Comparison of ENCODE assay signal across 9 cellular contexts in genomic region chr9:91273853-91274552, GRCh38.
DNase-seq lines count a peak whose midpoint lies in the region; ATAC-seq, FAIRE-seq and TF ChIP-seq lines count a peak whose summit lies in the region.
"Had no signal": no experiment of that assay in that cellular context is flagged by ENCODE, and none has a peak within 500 bp of the region (broad histone marks: within the 10 kb centered on the region; RNA-seq: fewer than 3 reads in every experiment).

No MANE protein-coding gene starts in this region.

- H3K4me1 ChIP-seq in kidney (ENCODE audit: control insufficient read depth in 1 of 2, insufficient read depth in 1 of 2, low read depth in 1 of 2, low read length in 2 of 2) (peaks cover 4 to 8% of the 10 kb centered on the region in 2 donors), smooth muscle cell (ENCODE audit: low read depth) (no peaks in the 10 kb centered on the region)

- H3K27ac ChIP-seq in kidney (ENCODE audit: low read depth in 2 of 2, low read length in 2 of 2) (no peak overlapping the region), smooth muscle cell (ENCODE audit: low read depth) (no peak overlapping the region)

- H3K27me3 Mint-ChIP-seq in T-helper 2 cell treated with Interferon-gamma antibody and Interleukin-4, amounts not matched to agents 5 μg/mL and 100 μg/mL, for 36 hours (ENCODE audit: low read depth): no peaks in the 10 kb centered on the region
- H3K27me3 Mint-ChIP-seq in activated CD4-positive, alpha-beta T cell treated with anti-CD3 and anti-CD28 coated beads, Interleukin-2, amount 10 ng/mL, durations not matched to agents 24 days and 14 days: no peaks in the 10 kb centered on the region

- no peaks in the 10 kb centered on the region for H3K27me3 ChIP-seq in smooth muscle cell (ENCODE audit: low read depth)

- H3K36me3 ChIP-seq in kidney (ENCODE audit: control insufficient read depth in 1 of 2, insufficient read depth in 2 of 2, low read length in 2 of 2) (no peaks in the 10 kb centered on the region), smooth muscle cell (ENCODE audit: low read depth) (no peaks in the 10 kb centered on the region)

- no peaks in the 10 kb centered on the region for H3K9me3 Mint-ChIP-seq in T-helper 2 cell treated with Interferon-gamma antibody and Interleukin-4, amounts not matched to agents 5 μg/mL and 100 μg/mL, for 36 hours
- no peaks in the 10 kb centered on the region for H3K9me3 Mint-ChIP-seq in activated CD4-positive, alpha-beta T cell treated with anti-CD3 and anti-CD28 coated beads, Interleukin-2, amount 10 ng/mL, durations not matched to agents 24 days and 14 days
- H3K9me3 Mint-ChIP-seq: nephron had no signal

- H3K4me3 ChIP-seq in kidney (ENCODE audit: low read length in 2 of 2): no peak overlapping the region
- H3K4me3 ChIP-seq in smooth muscle cell: no peak overlapping the region

- H3K9me3 ChIP-seq in kidney (ENCODE audit: control insufficient read depth in 1 of 2, low read length in 2 of 2) (no peaks in the 10 kb centered on the region), smooth muscle cell (replicated peaks; ENCODE audit: low read depth) (no peaks in the 10 kb centered on the region)

- TF ChIP-seq CTCF in kidney (IDR thresholded peaks at IDR 0.05; ENCODE audit: borderline replicate concordance, extremely low read depth, insufficient read depth): no peak
- TF ChIP-seq CTCF in smooth muscle cell (IDR thresholded peaks at IDR 0.05; ENCODE audit: borderline replicate concordance, insufficient read depth, poor library complexity, severe bottlenecking): no peak
- TF ChIP-seq CTCF in omental fat pad (IDR thresholded peaks at IDR 0.05): no peak

- no peaks in the 10 kb centered on the region for H3K79me2 ChIP-seq in smooth muscle cell (ENCODE audit: low read depth)

- 76% methylated on average over 2 of the region's 2 CpGs for WGBS in smooth muscle cell (ENCODE audit: low lambda C conversion rate)

- peaks cover 21% of the 10 kb centered on the region for H3K36me3 Mint-ChIP-seq in T-helper 2 cell treated with Interferon-gamma antibody and Interleukin-4, amounts not matched to agents 5 μg/mL and 100 μg/mL, for 36 hours (ENCODE audit: low read depth)
- peaks cover 13% of the 10 kb centered on the region for H3K36me3 Mint-ChIP-seq in activated CD4-positive, alpha-beta T cell treated with anti-CD3 and anti-CD28 coated beads, Interleukin-2, amount 10 ng/mL, durations not matched to agents 24 days and 14 days (ENCODE audit: low read depth)

- H3K4me3 Mint-ChIP-seq in T-helper 2 cell treated with Interferon-gamma antibody and Interleukin-4, amounts not matched to agents 5 μg/mL and 100 μg/mL, for 36 hours: no peak overlapping the region
- no peak overlapping the region for H3K4me3 Mint-ChIP-seq in activated CD4-positive, alpha-beta T cell treated with anti-CD3 and anti-CD28 coated beads, Interleukin-2, amount 10 ng/mL, durations not matched to agents 24 days and 14 days
- H3K4me3 Mint-ChIP-seq: nephron had no signal

- DNase-seq in GM12891 (ENCODE audit: insufficient read length, low spot score) (no peak), kidney (no peak), smooth muscle cell (lab: John Stamatoyannopoulos, UW; ENCODE audit: unreplicated experiment) (no peak), omental fat pad (ENCODE audit: low spot score) (no peak)
- DNase-seq in T-helper 2 cell treated with Interferon-gamma antibody and Interleukin-4, amounts not matched to agents 5 μg/mL and 100 μg/mL, for 36 hours (ENCODE audit: low spot score): no peak
- no peak for DNase-seq in activated CD4-positive, alpha-beta T cell treated with anti-CD3 and anti-CD28 coated beads for 48 hours
- DNase-seq in activated CD4-positive, alpha-beta T cell treated with anti-CD3 and anti-CD28 coated beads, Interleukin-2, amount 10 ng/mL, durations not matched to agents 24 days and 14 days: no peak

- peak overlapping the region; percentile 52 for H3K27ac Mint-ChIP-seq in T-helper 2 cell treated with Interferon-gamma antibody and Interleukin-4, amounts not matched to agents 5 μg/mL and 100 μg/mL, for 36 hours
- H3K27ac Mint-ChIP-seq in activated CD4-positive, alpha-beta T cell treated with anti-CD3 and anti-CD28 coated beads, Interleukin-2, amount 10 ng/mL, durations not matched to agents 24 days and 14 days: no peak overlapping the region

- no peak overlapping the region for H2AFZ ChIP-seq in smooth muscle cell (ENCODE audit: low read depth)

- no peak for TF ChIP-seq POLR2A in GM12891 (IDR thresholded peaks at IDR 0.05; ENCODE audit: low read depth, low read length)

- no peaks in the 10 kb centered on the region for H4K20me1 ChIP-seq in smooth muscle cell (ENCODE audit: low read depth)

- H3K4me2 ChIP-seq in smooth muscle cell: no peak overlapping the region

- no peaks in the 10 kb centered on the region for H3F3A ChIP-seq in smooth muscle cell (ENCODE audit: low read depth)

- intact Hi-C loops in kidney (cut with DNase I): no loop called here
- intact Hi-C loops in activated CD4-positive, alpha-beta T cell treated with anti-CD3 and anti-CD28 coated beads, Interleukin-2, amount 10 ng/mL, durations not matched to agents 24 days and 14 days (cut with micrococcal nuclease): no loop called here

- ATAC-seq in HG02763 (IDR thresholded peaks at IDR 0.05; ENCODE audit: unreplicated experiment): peak; percentile 40
- ATAC-seq in omental fat pad (ENCODE audit: low FRiP score): no peak

- peak; percentile 51 for FAIRE-seq in GM12891 (lab: Jason Lieb, UNC)
- peak; percentile 37 for FAIRE-seq in kidney (lab: Jason Lieb, UNC)

- H3K4me1 Mint-ChIP-seq in T-helper 2 cell treated with Interferon-gamma antibody and Interleukin-4, amounts not matched to agents 5 μg/mL and 100 μg/mL, for 36 hours (ENCODE audit: low read depth): peaks cover 27% of the 10 kb centered on the region
- peaks cover 14% of the 10 kb centered on the region for H3K4me1 Mint-ChIP-seq in activated CD4-positive, alpha-beta T cell treated with anti-CD3 and anti-CD28 coated beads, Interleukin-2, amount 10 ng/mL, durations not matched to agents 24 days and 14 days

- H3K9ac ChIP-seq in kidney (ENCODE audit: low read length in 2 of 2) (no peak overlapping the region), smooth muscle cell (ENCODE audit: low read depth) (no peak overlapping the region)

TF ChIP-seq in GM12891, 5 proteins besides CTCF, POLR2A, EP300 and RAD21:
- no peak for TF ChIP-seq TAF1 (IDR thresholded peaks at IDR 0.05; ENCODE audit: low read depth, low read length)
- peak; percentile 81 for TF ChIP-seq SPI1 (IDR thresholded peaks at IDR 0.05; ENCODE audit: low read depth, low read length)
- no peak for TF ChIP-seq PAX5 (IDR thresholded peaks at IDR 0.05; ENCODE audit: insufficient read depth, low read length, severe bottlenecking)
